18 cellular contexts compared by ENCODE assay signal in genomic region chr14:72863216-72864006, GRCh38. TPM values are rescaled to one million over a fixed set of nuclear protein-coding genes. Genes with fewer than 3 reads are reported as not detected.
DNase-seq lines count a peak whose midpoint lies in the region; ATAC-seq and TF ChIP-seq lines count a peak whose summit lies in the region.
"Had no signal": no experiment of that assay in that cellular context is flagged by ENCODE, and none has a peak within 500 bp of the region (broad histone marks: within the 10 kb centered on the region; RNA-seq: fewer than 3 reads in every experiment).

No MANE protein-coding gene starts in this region.

- no peak overlapping the region for H4K8ac ChIP-seq in IMR-90 (ENCODE audit: low read depth in 2 of 2, low read length in 2 of 2)

- no peaks in the 10 kb centered on the region for H3K9me3 ChIP-seq in IMR-90 (ENCODE audit: control insufficient read depth, insufficient read depth, low read length)
- no peaks in the 10 kb centered on the region for H3K9me3 ChIP-seq in right lobe of liver
- H3K9me3 ChIP-seq: ascending aorta; BLaER1 treated with 17β-estradiol and CSF1 and Interleukin-3, amounts not matched to agents 10 nM and 100 nM; SJSA1; transverse colon had no signal

- peaks cover 40% of the 10 kb centered on the region for H4K20me1 ChIP-seq in IMR-90 (ENCODE audit: insufficient read depth, low read length)
- H4K20me1 ChIP-seq: BLaER1 treated with 17β-estradiol and CSF1 and Interleukin-3, amounts not matched to agents 10 nM and 100 nM had no signal

- no peak overlapping the region for H2BK20ac ChIP-seq in IMR-90 (ENCODE audit: low read depth, low read length)

- H3K36me3 ChIP-seq in IMR-90 (ENCODE audit: control insufficient read depth, insufficient read depth, low read length) = no peaks in the 10 kb centered on the region
- no peaks in the 10 kb centered on the region for H3K36me3 ChIP-seq in right lobe of liver
- H3K36me3 ChIP-seq: ascending aorta; BLaER1 treated with 17β-estradiol and CSF1 and Interleukin-3, amounts not matched to agents 10 nM and 100 nM; SJSA1; transverse colon had no signal

- no peak overlapping the region for H2BK120ac ChIP-seq in IMR-90 (ENCODE audit: low read depth, low read length)

- WGBS in IMR-90 (ENCODE audit: extremely low coverage in 2 of 2, insufficient read length in 1 of 2), 2 experiments = 80% methylated on average over 1 of the region's 7 CpGs; no CpG with 5 or more reads in 1 of the 2 experiments
- WGBS in right lobe of liver (ENCODE audit: insufficient coverage, low coverage, low lambda C conversion rate, missing lambda C conversion rate) = 61% methylated on average over 6 of the region's 7 CpGs

- TF ChIP-seq CTCF in GM10266 (IDR thresholded peaks at IDR 0.05; ENCODE audit: control insufficient read depth, insufficient read depth, low read depth, missing control alignments) = no peak
- TF ChIP-seq CTCF in IMR-90 (conservative IDR thresholded peaks at IDR 0.05; ENCODE audit: low read depth, low read length) = no peak
- TF ChIP-seq CTCF in fibroblast of mammary gland (conservative IDR thresholded peaks at IDR 0.05; ENCODE audit: control insufficient read depth, insufficient read depth, low read depth, low read length) = no peak
- no peak for TF ChIP-seq CTCF in right lobe of liver (IDR thresholded peaks at IDR 0.05)

- no peak overlapping the region for H2AK9ac ChIP-seq in IMR-90 (replicated peaks; ENCODE audit: low read depth, low read length, poor library complexity)

- 0 out of 2 replicates have a peak, but pooled peaks cover 2% of the 10 kb centered on the region for H3K4me1 ChIP-seq in IMR-90 (ENCODE audit: control insufficient read depth, insufficient read depth, low read length)
- H3K4me1 ChIP-seq in right lobe of liver = no peaks in the 10 kb centered on the region
- H3K4me1 ChIP-seq: ascending aorta; BLaER1 treated with 17β-estradiol and CSF1 and Interleukin-3, amounts not matched to agents 10 nM and 100 nM; parathyroid adenoma; SJSA1 had no signal

- H3K27ac ChIP-seq in IMR-90 (ENCODE audit: insufficient read depth, low read length) = no peak overlapping the region
- no peak overlapping the region for H3K27ac ChIP-seq in right lobe of liver
- H3K27ac ChIP-seq: ascending aorta; BLaER1 treated with 17β-estradiol and CSF1 and Interleukin-3, amounts not matched to agents 10 nM and 100 nM; parathyroid adenoma; SJSA1; transverse colon had no signal

- H3K9me1 ChIP-seq in IMR-90 (ENCODE audit: insufficient read depth, low read length) = peaks cover 12% of the 10 kb centered on the region

- DNase-seq in GM10266 (ENCODE audit: extremely low spot score) (peak; percentile 24), GM19240 (ENCODE audit: insufficient read length, low spot score) (peak; percentile 24), IMR-90 (no peak), fibroblast of mammary gland (ENCODE audit: low read depth) (peak; percentile 47), medulla oblongata (ENCODE audit: extremely low spot score) (no peak), right lobe of liver (no peak), DMS53 treated with DMSO at 0.1 percent for 48 hours (lab: John Stamatoyannopoulos, UW; ENCODE audit: unreplicated experiment) (no peak)
- DNase-seq in stimulated activated CD8-positive, alpha-beta memory T cell treated with anti-CD3 and anti-CD28 coated beads, Interleukin-4, amount 100 ng/mL, for 48 hours = no peak
- DNase-seq: glutamatergic neuron, NCI-H187, NCI-H524 treated with DMSO at 0.1 percent for 48 hours, transverse colon had no signal

- no peak overlapping the region for H2AFZ ChIP-seq in IMR-90 (replicated peaks; ENCODE audit: low read length, poor library complexity)
- H2AFZ ChIP-seq: parathyroid adenoma had no signal

- no peak overlapping the region for H3K18ac ChIP-seq in IMR-90 (ENCODE audit: low read depth, low read length)

- H2BK15ac ChIP-seq in IMR-90 (ENCODE audit: low read depth, low read length) = no peak overlapping the region

- ATAC-seq in IMR-90 (ENCODE audit: low read depth) (no peak), right lobe of liver (no peak)
- ATAC-seq: activated CD4-positive, CD25-positive, alpha-beta regulatory T cell treated with anti-CD3 and anti-CD28 coated beads, Interleukin-2, amount 50 U/mL, for 24 hours; stimulated activated effector memory CD8-positive, alpha-beta T cell treated with anti-CD3 and anti-CD28 coated beads, Interleukin-12 subunit alpha, Interleukin-12 subunit beta, amount 100 ng/mL, for 72 hours had no signal

- no peak overlapping the region for H3K4me3 ChIP-seq in IMR-90 (ENCODE audit: insufficient read depth, low read depth, low read length)
- no peak overlapping the region for H3K4me3 ChIP-seq in fibroblast of mammary gland (ENCODE audit: control insufficient read depth, low read depth, low read length)
- no peak overlapping the region for H3K4me3 ChIP-seq in right lobe of liver
- H3K4me3 ChIP-seq: ascending aorta; BLaER1 treated with 17β-estradiol and CSF1 and Interleukin-3, amounts not matched to agents 10 nM and 100 nM; SJSA1; transverse colon had no signal

- POLR2A ChIA-PET in IMR-90 (lab: Charles Lee; ENCODE audit: unreplicated experiment) = interaction anchor here (0.6 kb wide), 1 partner anchor 628 kb away, joined by 11 read pairs; no protein-coding TSS in a partner anchor

- TF ChIP-seq RAD21 in IMR-90 (IDR thresholded peaks at IDR 0.05; ENCODE audit: low read length) = no peak

- no peak overlapping the region for H3K23ac ChIP-seq in IMR-90 (ENCODE audit: low read depth, low read length)

- dilution Hi-C loops in IMR-90 (cut with HindIII; ENCODE audit: low sequenced_read_pairs, unreplicated experiment) = no loop called here

- H3K9ac ChIP-seq in IMR-90 (ENCODE audit: low read depth, low read length) = no peak overlapping the region
- H3K9ac ChIP-seq: BLaER1 treated with 17β-estradiol and CSF1 and Interleukin-3, amounts not matched to agents 10 nM and 100 nM; parathyroid adenoma had no signal

- H2BK5ac ChIP-seq in IMR-90 (ENCODE audit: low read depth, low read length, poor library complexity, severe bottlenecking) = no peak overlapping the region

- intact Hi-C loops in IMR-90 (cut with micrococcal nuclease) (no loop called here), right lobe of liver (cut with DNase I) (no loop called here)

- H4K5ac ChIP-seq in IMR-90 (ENCODE audit: low read depth, low read length) = no peak overlapping the region

- H3K4me2 ChIP-seq in IMR-90 (ENCODE audit: low read depth, low read length) = no peak overlapping the region
- H3K4me2 ChIP-seq: BLaER1 treated with 17β-estradiol and CSF1 and Interleukin-3, amounts not matched to agents 10 nM and 100 nM had no signal

- TF ChIP-seq POLR2A in IMR-90 (IDR thresholded peaks at IDR 0.05; ENCODE audit: low read depth, low read length) (no peak), right lobe of liver (IDR thresholded peaks at IDR 0.05) (no peak)

- H3K27me3 ChIP-seq in IMR-90 (ENCODE audit: control insufficient read depth, insufficient read depth, low read length) (no peaks in the 10 kb centered on the region), right lobe of liver (no peaks in the 10 kb centered on the region)
- H3K27me3 ChIP-seq: ascending aorta; BLaER1 treated with 17β-estradiol and CSF1 and Interleukin-3, amounts not matched to agents 10 nM and 100 nM; SJSA1; transverse colon had no signal

- H3K79me1 ChIP-seq in IMR-90 (ENCODE audit: low read depth in 1 of 2, low read length in 2 of 2) = peaks cover 50 to 66% of the 10 kb centered on the region in 2 experiments

- H3K56ac ChIP-seq in IMR-90 (ENCODE audit: extremely low read depth, insufficient read depth, low read length) = no peak overlapping the region

- H3K4ac ChIP-seq in IMR-90 (ENCODE audit: low read depth, low read length) = no peak overlapping the region

- in situ Hi-C loops in IMR-90 (cut with MboI; ENCODE audit: low sequenced_read_pairs) = no loop called here

- no TSS peak for BruUV-seq in IMR-90 (replicated peaks; lab: Mats Ljungman, UMichigan)

- CTCF ChIA-PET in IMR-90 (lab: Yijun Ruan, JAX) = interaction anchor here (0.7 kb wide), 1 partner anchor 255 kb away, joined by 3 read pairs; no protein-coding TSS in a partner anchor

- no peak overlapping the region for H4K91ac ChIP-seq in IMR-90 (ENCODE audit: insufficient read depth, low read depth, low read length)

- H3K14ac ChIP-seq in IMR-90 (replicated peaks; ENCODE audit: low read depth, low read length) = no peak overlapping the region

- H2AK5ac ChIP-seq in IMR-90 (ENCODE audit: low read depth, low read length) = peak overlapping the region; percentile 12; the same call in 1 of the 2 replicates

TF ChIP-seq in IMR-90, 13 proteins besides CTCF, POLR2A, EP300 and RAD21 (continues in another document):
- TF ChIP-seq MXI1 (IDR thresholded peaks at IDR 0.05; ENCODE audit: borderline replicate concordance, low read depth, low read length) = no peak
- TF ChIP-seq MAZ (IDR thresholded peaks at IDR 0.05; ENCODE audit: borderline replicate concordance, low read depth, low read length) = no peak
- no peak for TF ChIP-seq BHLHE40 (IDR thresholded peaks at IDR 0.05; ENCODE audit: low read depth, low read length)
- no peak for TF ChIP-seq MAFK (IDR thresholded peaks at IDR 0.05; ENCODE audit: low read depth, low read length)
- no peak for TF ChIP-seq SMC3 (IDR thresholded peaks at IDR 0.05; ENCODE audit: low read depth, low read length)
- no peak for TF ChIP-seq CEBPB (IDR thresholded peaks at IDR 0.05; ENCODE audit: low read depth, low read length)
- no peak for TF ChIP-seq RFX5 (IDR thresholded peaks at IDR 0.05; ENCODE audit: low read depth, low read length)
- TF ChIP-seq, protein P1, sequence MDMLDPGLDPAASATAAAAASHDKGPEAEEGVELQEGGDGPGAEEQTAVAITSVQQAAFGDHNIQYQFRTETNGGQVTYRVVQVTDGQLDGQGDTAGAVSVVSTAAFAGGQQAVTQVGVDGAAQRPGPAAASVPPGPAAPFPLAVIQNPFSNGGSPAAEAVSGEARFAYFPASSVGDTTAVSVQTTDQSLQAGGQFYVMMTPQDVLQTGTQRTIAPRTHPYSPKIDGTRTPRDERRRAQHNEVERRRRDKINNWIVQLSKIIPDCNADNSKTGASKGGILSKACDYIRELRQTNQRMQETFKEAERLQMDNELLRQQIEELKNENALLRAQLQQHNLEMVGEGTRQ (IDR thresholded peaks at IDR 0.05; ENCODE audit: low read depth, low read length) = no peak
- no peak for TF ChIP-seq CHD1 (IDR thresholded peaks at IDR 0.05; ENCODE audit: low read depth, low read length)

RNA-seq across cellular contexts. Expression of gene DPF3, which starts 30.5 kb away (rescaled TPM):
- total RNA-seq in IMR-90 (2012; rRNA removed) = 32.8 and 48.9 TPM in 2 replicates
- 30.5 and 37.7 TPM in 2 replicates for polyA plus RNA-seq in IMR-90 (2012; rRNA removed)
- polyA plus RNA-seq in IMR-90 (2012; cell fraction: cytosol; rRNA removed) = 9.5 and 12.3 TPM in 2 replicates
- polyA plus RNA-seq in IMR-90 (2012; cell fraction: nucleus; rRNA removed; ENCODE audit: low replicate concordance) = 70.5 and 136 TPM in 2 replicates
- total RNA-seq in right lobe of liver = 1 to 10 TPM; 1.2 to 5.7 (median 2.9) TPM

Comparison
In these comparisons a context has a peak if more than half of its experiments do, and no peak if none do; other contexts are left out.
1. DNase-seq: peak in GM10266 (single experiment), GM19240 (single experiment) and fibroblast of mammary gland (single experiment); none in IMR-90 (single experiment), medulla oblongata (single experiment), stimulated activated CD8-positive, alpha-beta memory T cell treated with anti-CD3 and anti-CD28 coated beads, Interleukin-4, amount 100 ng/mL, for 48 hours (single experiment), right lobe of liver (0 of 3) and DMS53 treated with DMSO at 0.1 percent for 48 hours (single experiment).